In the genomic region with DNA sequence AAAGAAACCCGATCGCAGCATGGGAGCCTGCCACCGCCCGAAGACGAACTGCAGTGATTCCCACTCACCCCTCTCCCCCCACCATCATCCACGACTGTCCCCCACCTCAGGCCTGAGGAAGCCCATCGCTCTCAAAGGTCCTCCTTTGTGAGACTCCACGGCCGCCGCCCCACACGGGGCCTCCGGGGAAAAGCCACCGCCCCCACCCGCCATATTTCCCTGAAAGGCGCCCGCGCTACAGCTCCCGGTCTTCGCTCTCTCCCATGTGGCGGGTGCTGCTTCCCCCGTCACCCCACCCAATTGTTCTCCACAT, we compare ENCODE assay signal across 8 cellular contexts. TPM values are rescaled to one million over a fixed set of nuclear protein-coding genes. Genes with fewer than 3 reads are reported as not detected.
DNase-seq lines count a peak whose midpoint lies in the region; ATAC-seq, FAIRE-seq and TF ChIP-seq lines count a peak whose summit lies in the region.

No MANE protein-coding gene starts in this region.

- ATAC-seq in HG02852 (IDR thresholded peaks at IDR 0.05; ENCODE audit: unreplicated experiment), result peak; percentile 11
- ATAC-seq in activated B cell treated with CpG ODN at 0.5 μM for 24 hours (ENCODE audit: low read depth), result peak; percentile 32
- peak; percentile 41 to 60 (median 57) for ATAC-seq in pancreas
- ATAC-seq in GM18520 (IDR thresholded peaks at IDR 0.05; ENCODE audit: unreplicated experiment), result no peak
- no peak for ATAC-seq in HG03175 (IDR thresholded peaks at IDR 0.05; ENCODE audit: unreplicated experiment)

- DNase-seq in GM12891 (ENCODE audit: insufficient read length, low spot score) (peak; percentile 41), activated B cell treated with CpG ODN at 0.5 μM for 24 hours (no peak), fibroblast of villous mesenchyme (ENCODE audit: low read depth) (no peak), pancreas (peak in 1 of 6 donors; percentile 74), foreskin melanocyte (no peak)

- TF ChIP-seq CTCF in activated B cell treated with CpG ODN at 0.5 μM for 24 hours (IDR thresholded peaks at IDR 0.05) (no peak), fibroblast of villous mesenchyme (IDR thresholded peaks at IDR 0.05; ENCODE audit: insufficient read depth, low read depth, low read length) (no peak), pancreas (IDR thresholded peaks at IDR 0.05) (no peak)

- H3K9me3 ChIP-seq in pancreas, result no peaks in the 10 kb centered on the region

- H3K4me3 ChIP-seq in fibroblast of villous mesenchyme (ENCODE audit: low read depth, low read length), result peak overlapping the region; percentile 93
- peak overlapping the region; percentile 54 to 83 (median 78) for H3K4me3 ChIP-seq in pancreas

- peak overlapping the region; percentile 73 to 99 (median 90) for H3K27ac ChIP-seq in pancreas

- TF ChIP-seq POLR2A in GM12891 (IDR thresholded peaks at IDR 0.05; ENCODE audit: low read depth, low read length), result no peak; the same call in 1 of the 2 replicates

- H3K27ac Mint-ChIP-seq in activated B cell treated with CpG ODN at 0.5 μM for 24 hours, result peak overlapping the region; percentile 98

- no peaks in the 10 kb centered on the region for H3K27me3 ChIP-seq in pancreas

- H3K9me3 Mint-ChIP-seq in activated B cell treated with CpG ODN at 0.5 μM for 24 hours, result no peaks in the 10 kb centered on the region

- CTCF ChIA-PET in activated B cell treated with CpG ODN at 0.5 μM for 24 hours (lab: Charles Lee), result interaction anchor here (0.9 to 2.0 kb wide), 3 partner anchors 20 to 116 kb away, joined by 3 to 7 read pairs (median 6); a partner anchor contains a TSS

- WGBS in pancreas, 2 donors, result 1% methylated on average over 21 of the region's 21 CpGs

- H3K36me3 ChIP-seq in pancreas, result no peaks in the 10 kb centered on the region

- FAIRE-seq in GM12891 (lab: Jason Lieb, UNC), result no peak
- FAIRE-seq in pancreas (lab: Jason Lieb, UNC), result no peak

- peaks cover 4 to 24% (median 6%) of the 10 kb centered on the region in 3 donors for H3K4me1 ChIP-seq in pancreas

- POLR2A ChIA-PET in activated B cell treated with CpG ODN at 0.5 μM for 24 hours (lab: Charles Lee), result interaction anchor here (0.5 to 1.9 kb wide), 24 partner anchors 9 to 1605 kb away, joined by 3 to 33 read pairs (median 6); a partner anchor contains a TSS

- intact Hi-C loops in activated B cell treated with CpG ODN at 0.5 μM for 24 hours (cut with micrococcal nuclease) (loop anchor here (1.0 to 5.0 kb wide), 4 partner anchors 37 to 229 kb away; a partner anchor contains a TSS), pancreas (cut with DNase I) (no loop called here)

- H3K36me3 Mint-ChIP-seq in activated B cell treated with CpG ODN at 0.5 μM for 24 hours (ENCODE audit: low read depth), result peaks cover 29% of the 10 kb centered on the region

- peaks cover 49% of the 10 kb centered on the region for H3K4me1 Mint-ChIP-seq in activated B cell treated with CpG ODN at 0.5 μM for 24 hours

- peak overlapping the region; percentile 98 for H3K4me3 Mint-ChIP-seq in activated B cell treated with CpG ODN at 0.5 μM for 24 hours

- H3K27me3 Mint-ChIP-seq in activated B cell treated with CpG ODN at 0.5 μM for 24 hours, result no peaks in the 10 kb centered on the region

TF ChIP-seq in GM12891, 5 proteins besides CTCF, POLR2A, EP300 and RAD21:
- no peak for TF ChIP-seq TAF1 (IDR thresholded peaks at IDR 0.05; ENCODE audit: low read depth, low read length)
- no peak for TF ChIP-seq SPI1 (IDR thresholded peaks at IDR 0.05; ENCODE audit: low read depth, low read length)
- no peak for TF ChIP-seq POLR2AphosphoS5 (IDR thresholded peaks at IDR 0.05; ENCODE audit: low read depth, low read length)
- TF ChIP-seq PAX5 (IDR thresholded peaks at IDR 0.05; ENCODE audit: insufficient read depth, low read length, severe bottlenecking), result no peak
- no peak for TF ChIP-seq POU2F2 (IDR thresholded peaks at IDR 0.05; ENCODE audit: low read depth, low read length)
TF ChIP-seq in GM12891: peak in this region for 0.

RNA-seq across cellular contexts. Expression of a gene that starts 0.7 kb away (rescaled TPM):
- polyA plus RNA-seq in GM12891 (2012; ENCODE audit: low read depth, missing spikeins), result 434 TPM
- 253 and 263 TPM in 2 replicates for total RNA-seq in activated B cell treated with CpG ODN at 0.5 μM for 24 hours
- 458 and 562 TPM in 2 replicates for total RNA-seq in fibroblast of villous mesenchyme
- 100 to 1,000 TPM; 138 to 236 (median 192) TPM for total RNA-seq in pancreas
- polyA plus RNA-seq in pancreas, result 100 to 1,000 TPM; 131 to 196 TPM

RNA-seq across cellular contexts. Expression of a gene that starts 56.7 kb away (rescaled TPM):
- polyA plus RNA-seq in GM12891 (2012; ENCODE audit: low read depth, missing spikeins), result 4.2 TPM
- total RNA-seq in activated B cell treated with CpG ODN at 0.5 μM for 24 hours (22.5 and 29.1 TPM in 2 replicates), fibroblast of villous mesenchyme (99.5 and 149 TPM in 2 replicates), pancreas (10 to 100 TPM; 18.1 to 30.8 (median 20.5) TPM)
- polyA plus RNA-seq in pancreas, result 10 to 100 TPM in 1 of 2 donors, 1 to 10 TPM in 1; 9.8 to 15.3 TPM

Comparison
In these comparisons a context has a peak if more than half of its experiments do, and no peak if none do; other contexts are left out.
1. ATAC-seq: peak in HG02852 (single experiment), activated B cell treated with CpG ODN at 0.5 μM for 24 hours (single experiment) and pancreas (4 of 4); none in GM18520 (single experiment) and HG03175 (single experiment).